Comparison of ENCODE assay signal across 19 cellular contexts in genomic region chr3:18189651-18190050, GRCh38.
A peak's percentile ranks its signal among the peaks of the same experiment; 100 is the strongest.
DNase-seq lines count a peak whose midpoint lies in the region; ATAC-seq lines count a peak whose summit lies in the region.
"Had no signal": no experiment of that assay in that cellular context is flagged by ENCODE, and none has a peak within 500 bp of the region (broad histone marks: within the 10 kb centered on the region; RNA-seq: fewer than 3 reads in every experiment).

No MANE protein-coding gene starts in this region.

- no peak for ATAC-seq in stimulated activated naive B cell treated with anti-CD40 and anti-IgM and Interleukin-4, amounts not matched to agents 10 μg/mL and 1 μg/mL and 100 μg/mL, for 72 hours (replicated peaks)
- ATAC-seq in HG03175 (IDR thresholded peaks at IDR 0.05; ENCODE audit: unreplicated experiment), result no peak

- peak; percentile 25 for DNase-seq in A172 (ENCODE audit: low spot score)
- peak; percentile 42 for DNase-seq in GM04503 (ENCODE audit: low read depth)
- peak in 1 of 2 experiments; percentile 34 for DNase-seq in SJCRH30
- peak; percentile 33 for DNase-seq in fibroblast of the conjunctiva (ENCODE audit: low read depth)
- DNase-seq in NOMO-1 treated with DMSO at 0.1 percent for 48 hours (lab: John Stamatoyannopoulos, UW; ENCODE audit: unreplicated experiment), result no peak
- no peak for DNase-seq in stimulated activated naive B cell treated with anti-CD40 and anti-IgM and Interleukin-4, amounts not matched to agents 10 μg/mL and 1 μg/mL and 100 μg/mL, for 72 hours
- no peak for DNase-seq in stimulated activated CD4-positive, alpha-beta T cell treated with anti-CD3 and anti-CD28 coated beads, Interleukin-1b, Interleukin-23, amount 100 ng/mL, for 48 hours
- DNase-seq: activated CD4-positive, alpha-beta T cell treated with anti-CD3 and anti-CD28 coated beads, Interleukin-2, amount 50 U/mL, for 48 hours; activated naive CD4-positive, alpha-beta T cell treated with anti-CD3 and anti-CD28 coated beads for 36 hours; GDM1; KG1; left ventricle myocardium inferior; NCI-H2227 treated with DMSO at 0.1 percent for 48 hours; Peyer's patch; stimulated activated CD4-positive, alpha-beta T cell treated with anti-CD3 and anti-CD28 coated beads, Interleukin-12 subunit alpha, Interleukin-12 subunit beta, amount 100 ng/mL, for 4 hours had no signal

- peaks cover 0 to 2% of the 10 kb centered on the region in 2 donors for H3K9me3 Mint-ChIP-seq in stimulated activated naive B cell treated with anti-CD40 and anti-IgM and Interleukin-4, amounts not matched to agents 10 μg/mL and 1 μg/mL and 100 μg/mL, for 72 hours
- H3K9me3 Mint-ChIP-seq: activated naive CD4-positive, alpha-beta T cell treated with anti-CD3 and anti-CD28 coated beads for 36 hours; neural progenitor cell; T-helper 2 cell treated with Interferon-gamma antibody and Interleukin-4, amounts not matched to agents 5 μg/mL and 100 μg/mL, for 36 hours had no signal

- no peaks in the 10 kb centered on the region for H3K36me3 ChIP-seq in SJCRH30
- H3K36me3 ChIP-seq: left ventricle myocardium inferior, neural progenitor cell, Peyer's patch had no signal

- no peak overlapping the region for H3K4me3 Mint-ChIP-seq in stimulated activated naive B cell treated with anti-CD40 and anti-IgM and Interleukin-4, amounts not matched to agents 10 μg/mL and 1 μg/mL and 100 μg/mL, for 72 hours
- H3K4me3 Mint-ChIP-seq: activated naive CD4-positive, alpha-beta T cell treated with anti-CD3 and anti-CD28 coated beads for 36 hours; B cell; neural progenitor cell; T-helper 2 cell treated with Interferon-gamma antibody and Interleukin-4, amounts not matched to agents 5 μg/mL and 100 μg/mL, for 36 hours had no signal

- H3K27me3 ChIP-seq in SJCRH30, result no peaks in the 10 kb centered on the region
- H3K27me3 ChIP-seq: neural progenitor cell, Peyer's patch had no signal

- peak overlapping the region; percentile 15; the same call in 1 of the 2 replicates for H3K27ac ChIP-seq in SJCRH30
- H3K27ac ChIP-seq: left ventricle myocardium inferior, neural progenitor cell, Peyer's patch had no signal

- H3K4me1 Mint-ChIP-seq in stimulated activated naive B cell treated with anti-CD40 and anti-IgM and Interleukin-4, amounts not matched to agents 10 μg/mL and 1 μg/mL and 100 μg/mL, for 72 hours, result peaks cover 2 to 11% of the 10 kb centered on the region in 2 donors

- H3K4me3 ChIP-seq in SJCRH30, result no peak overlapping the region
- H3K4me3 ChIP-seq: left ventricle myocardium inferior, neural progenitor cell, Peyer's patch had no signal

- H3K4me1 ChIP-seq in SJCRH30, result peaks cover 11% of the 10 kb centered on the region; the same call in 1 of the 2 replicates
- H3K4me1 ChIP-seq: left ventricle myocardium inferior, neural progenitor cell, Peyer's patch had no signal

- H3K36me3 Mint-ChIP-seq in stimulated activated naive B cell treated with anti-CD40 and anti-IgM and Interleukin-4, amounts not matched to agents 10 μg/mL and 1 μg/mL and 100 μg/mL, for 72 hours, result no peaks in the 10 kb centered on the region
- H3K36me3 Mint-ChIP-seq: neural progenitor cell had no signal

- no peak overlapping the region for H3K27ac Mint-ChIP-seq in stimulated activated naive B cell treated with anti-CD40 and anti-IgM and Interleukin-4, amounts not matched to agents 10 μg/mL and 1 μg/mL and 100 μg/mL, for 72 hours
- H3K27ac Mint-ChIP-seq: activated naive CD4-positive, alpha-beta T cell treated with anti-CD3 and anti-CD28 coated beads for 36 hours; B cell; neural progenitor cell; T-helper 2 cell treated with Interferon-gamma antibody and Interleukin-4, amounts not matched to agents 5 μg/mL and 100 μg/mL, for 36 hours had no signal

- H3K27me3 Mint-ChIP-seq in stimulated activated naive B cell treated with anti-CD40 and anti-IgM and Interleukin-4, amounts not matched to agents 10 μg/mL and 1 μg/mL and 100 μg/mL, for 72 hours, result no peaks in the 10 kb centered on the region

- H3K9me3 ChIP-seq in SJCRH30 (replicated peaks), result no peaks in the 10 kb centered on the region
- H3K9me3 ChIP-seq: left ventricle myocardium inferior, Peyer's patch had no signal

Comparison
In these comparisons a context has a peak if more than half of its experiments do, and no peak if none do; other contexts are left out.
1. DNase-seq: peak in A172 (single experiment), GM04503 (single experiment) and fibroblast of the conjunctiva (single experiment); none in NOMO-1 treated with DMSO at 0.1 percent for 48 hours (single experiment), stimulated activated naive B cell treated with anti-CD40 and anti-IgM and Interleukin-4, amounts not matched to agents 10 μg/mL and 1 μg/mL and 100 μg/mL, for 72 hours (single experiment) and stimulated activated CD4-positive, alpha-beta T cell treated with anti-CD3 and anti-CD28 coated beads, Interleukin-1b, Interleukin-23, amount 100 ng/mL, for 48 hours (single experiment).